ENCODE assay signal across 8 cellular contexts in the genomic region with DNA sequence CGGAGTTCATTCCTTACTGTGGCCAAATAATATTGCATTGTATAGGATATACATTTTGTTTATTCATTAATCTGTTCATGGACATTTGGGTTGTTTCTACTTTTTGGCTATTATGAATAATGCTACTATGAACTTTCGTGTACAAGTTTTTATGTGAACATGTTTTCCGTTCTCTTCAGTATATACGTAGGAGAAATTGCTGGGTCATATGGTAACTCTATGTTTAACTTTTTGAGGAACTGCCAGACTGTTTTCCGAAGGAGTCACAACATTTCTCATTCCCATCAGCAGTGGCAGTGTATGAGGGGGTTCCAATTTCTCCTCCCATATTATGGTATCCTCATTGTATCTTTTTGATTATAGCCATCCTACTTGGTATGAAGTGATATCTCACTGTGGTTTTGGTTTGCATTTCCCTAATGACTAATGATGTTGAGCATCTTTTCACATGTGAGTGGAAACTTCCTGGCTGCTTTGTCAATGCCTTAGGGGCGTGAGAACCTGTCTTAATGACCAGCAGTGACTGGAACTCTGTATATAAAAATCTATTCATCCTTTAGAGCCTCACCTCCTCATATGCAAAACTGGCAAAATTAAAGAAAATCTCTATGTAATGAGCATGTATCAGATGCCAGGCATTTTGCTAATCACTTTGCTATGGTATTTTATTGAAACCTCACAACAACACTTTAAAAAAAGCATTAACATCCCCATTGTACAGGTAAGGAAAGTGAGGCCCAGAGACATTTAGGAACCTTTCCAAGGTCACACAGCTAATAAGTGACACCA. TPM values are rescaled to one million over a fixed set of nuclear protein-coding genes. Genes with fewer than 3 reads are reported as not detected.
DNase-seq lines count a peak whose midpoint lies in the region; ATAC-seq and TF ChIP-seq lines count a peak whose summit lies in the region.

No MANE protein-coding gene starts in this region.

- H2AFZ ChIP-seq in DND-41 (ENCODE audit: low read depth, low read length), result no peak overlapping the region

- H3K27ac Mint-ChIP-seq in naive B cell, result peak overlapping the region in 5 of 6 donors; percentile 2 to 83 (median 36)

- ATAC-seq in DND-41 (ENCODE audit: insufficient read depth, low read depth) (no peak), naive B cell (ENCODE audit: low read depth in 2 of 2) (no peak), HG02885 (IDR thresholded peaks at IDR 0.05; ENCODE audit: poor library complexity, unreplicated experiment) (no peak)

- TF ChIP-seq CTCF in DND-41 (IDR thresholded peaks at IDR 0.05; ENCODE audit: borderline replicate concordance, extremely low read depth, low read length, poor library complexity, severe bottlenecking), result no peak

- peak overlapping the region; percentile 90 for H3K27ac ChIP-seq in DND-41 (ENCODE audit: low read length)

- H3K4me1 Mint-ChIP-seq in naive B cell, result peaks cover 62 to 72% (median 66%) of the 10 kb centered on the region in 3 donors

- peak overlapping the region; percentile 48 to 92 (median 83) for H3K4me3 Mint-ChIP-seq in naive B cell

- peak overlapping the region; percentile 60 for H3K4me2 ChIP-seq in DND-41 (ENCODE audit: insufficient read depth, low read length)

- no peaks in the 10 kb centered on the region for H4K20me1 ChIP-seq in DND-41 (ENCODE audit: insufficient read depth, low read length)

- no peaks in the 10 kb centered on the region for H3K27me3 Mint-ChIP-seq in naive B cell

- H3K9ac ChIP-seq in DND-41 (ENCODE audit: low read depth, low read length), result 0 out of 2 replicates have a peak overlapping the region, but pooled peaks have one; percentile 20
- no peak overlapping the region for H3K9ac ChIP-seq in adipocyte (ENCODE audit: low read length)

- no peaks in the 10 kb centered on the region for H3K27me3 ChIP-seq in DND-41 (ENCODE audit: insufficient read depth, low read length, poor library complexity)
- no peaks in the 10 kb centered on the region for H3K27me3 ChIP-seq in adipocyte (replicated peaks; ENCODE audit: control insufficient read depth, insufficient read depth, low read length)

- no peaks in the 10 kb centered on the region for H3K9me3 ChIP-seq in DND-41 (ENCODE audit: insufficient read depth, low read length, severe bottlenecking)
- H3K9me3 ChIP-seq in adipocyte (ENCODE audit: control insufficient read depth, low read length), result no peaks in the 10 kb centered on the region

- H3K79me2 ChIP-seq in DND-41 (ENCODE audit: insufficient read depth, low read length), result no peaks in the 10 kb centered on the region

- H3K36me3 ChIP-seq in DND-41 (ENCODE audit: insufficient read depth, low read length), result no peaks in the 10 kb centered on the region
- H3K36me3 ChIP-seq in adipocyte (ENCODE audit: control insufficient read depth, insufficient read depth, low read length, severe bottlenecking), result peaks cover 59% of the 10 kb centered on the region

- H3K9me3 Mint-ChIP-seq in naive B cell, result peaks cover 0 to 3% (median 0%) of the 10 kb centered on the region in 7 donors

- H3K4me1 ChIP-seq in DND-41 (ENCODE audit: insufficient read depth, low read length) (peaks cover 53% of the 10 kb centered on the region), adipocyte (ENCODE audit: control insufficient read depth, insufficient read depth, low read length) (peaks cover 12% of the 10 kb centered on the region)

- H3K36me3 Mint-ChIP-seq in naive B cell, result no peaks in the 10 kb centered on the region

- no peak for DNase-seq in DND-41
- DNase-seq in LHCN-M2 (ENCODE audit: low read depth), result peak; percentile 92
- peak; percentile 23 for DNase-seq in adipocyte (ENCODE audit: low read depth)
- DNase-seq in naive B cell, result no peak
- DNase-seq in dermis blood vessel endothelial cell, result no peak
- no peak for DNase-seq in NCI-H524 (lab: John Stamatoyannopoulos, UW)
- no peak for DNase-seq in NCI-H1694 treated with DMSO at 0.1 percent for 48 hours (lab: John Stamatoyannopoulos, UW)

- H3K4me3 ChIP-seq in DND-41 (ENCODE audit: low read depth in 1 of 2, low read length in 2 of 2), result peak overlapping the region in 1 of 2 experiments; percentile 25; a peak in 2 of 4 replicates
- no peak overlapping the region for H3K4me3 ChIP-seq in adipocyte (ENCODE audit: low read length)

RNA-seq across cellular contexts. Expression of a gene that starts 47.8 kb away (rescaled TPM):
- total RNA-seq in LHCN-M2 (2014; rRNA removed), result 53.6 and 58.0 TPM in 2 replicates
- 13.0 TPM for polyA plus RNA-seq in LHCN-M2 (2012)
- 10 to 100 TPM in 4 of 6 donors, 1 to 10 TPM in 2; 6.6 to 14.6 (median 11.3) TPM for polyA plus RNA-seq in naive B cell (ENCODE audit: low read depth in 6 of 6)
- 17.0 and 18.4 TPM in 2 replicates for total RNA-seq in dermis blood vessel endothelial cell

Comparison
In these comparisons a context has a peak if more than half of its experiments do, and no peak if none do; other contexts are left out.
1. DNase-seq: peak in LHCN-M2 (single experiment) and adipocyte (single experiment); none in DND-41 (single experiment), naive B cell (single experiment), dermis blood vessel endothelial cell (single experiment), NCI-H524 (0 of 2) and NCI-H1694 treated with DMSO at 0.1 percent for 48 hours (single experiment).